2 cellular contexts compared by ENCODE assay signal in genomic region chr17:34099859-34100258, GRCh38.
A peak's percentile ranks its signal among the peaks of the same experiment; 100 is the strongest.
TF ChIP-seq lines count a peak whose summit lies in the region.

No MANE protein-coding gene starts in this region.

TF ChIP-seq in GM23338, 12 proteins besides CTCF, POLR2A, EP300 and RAD21 (continued from another document):
- TF ChIP-seq, protein P1, sequence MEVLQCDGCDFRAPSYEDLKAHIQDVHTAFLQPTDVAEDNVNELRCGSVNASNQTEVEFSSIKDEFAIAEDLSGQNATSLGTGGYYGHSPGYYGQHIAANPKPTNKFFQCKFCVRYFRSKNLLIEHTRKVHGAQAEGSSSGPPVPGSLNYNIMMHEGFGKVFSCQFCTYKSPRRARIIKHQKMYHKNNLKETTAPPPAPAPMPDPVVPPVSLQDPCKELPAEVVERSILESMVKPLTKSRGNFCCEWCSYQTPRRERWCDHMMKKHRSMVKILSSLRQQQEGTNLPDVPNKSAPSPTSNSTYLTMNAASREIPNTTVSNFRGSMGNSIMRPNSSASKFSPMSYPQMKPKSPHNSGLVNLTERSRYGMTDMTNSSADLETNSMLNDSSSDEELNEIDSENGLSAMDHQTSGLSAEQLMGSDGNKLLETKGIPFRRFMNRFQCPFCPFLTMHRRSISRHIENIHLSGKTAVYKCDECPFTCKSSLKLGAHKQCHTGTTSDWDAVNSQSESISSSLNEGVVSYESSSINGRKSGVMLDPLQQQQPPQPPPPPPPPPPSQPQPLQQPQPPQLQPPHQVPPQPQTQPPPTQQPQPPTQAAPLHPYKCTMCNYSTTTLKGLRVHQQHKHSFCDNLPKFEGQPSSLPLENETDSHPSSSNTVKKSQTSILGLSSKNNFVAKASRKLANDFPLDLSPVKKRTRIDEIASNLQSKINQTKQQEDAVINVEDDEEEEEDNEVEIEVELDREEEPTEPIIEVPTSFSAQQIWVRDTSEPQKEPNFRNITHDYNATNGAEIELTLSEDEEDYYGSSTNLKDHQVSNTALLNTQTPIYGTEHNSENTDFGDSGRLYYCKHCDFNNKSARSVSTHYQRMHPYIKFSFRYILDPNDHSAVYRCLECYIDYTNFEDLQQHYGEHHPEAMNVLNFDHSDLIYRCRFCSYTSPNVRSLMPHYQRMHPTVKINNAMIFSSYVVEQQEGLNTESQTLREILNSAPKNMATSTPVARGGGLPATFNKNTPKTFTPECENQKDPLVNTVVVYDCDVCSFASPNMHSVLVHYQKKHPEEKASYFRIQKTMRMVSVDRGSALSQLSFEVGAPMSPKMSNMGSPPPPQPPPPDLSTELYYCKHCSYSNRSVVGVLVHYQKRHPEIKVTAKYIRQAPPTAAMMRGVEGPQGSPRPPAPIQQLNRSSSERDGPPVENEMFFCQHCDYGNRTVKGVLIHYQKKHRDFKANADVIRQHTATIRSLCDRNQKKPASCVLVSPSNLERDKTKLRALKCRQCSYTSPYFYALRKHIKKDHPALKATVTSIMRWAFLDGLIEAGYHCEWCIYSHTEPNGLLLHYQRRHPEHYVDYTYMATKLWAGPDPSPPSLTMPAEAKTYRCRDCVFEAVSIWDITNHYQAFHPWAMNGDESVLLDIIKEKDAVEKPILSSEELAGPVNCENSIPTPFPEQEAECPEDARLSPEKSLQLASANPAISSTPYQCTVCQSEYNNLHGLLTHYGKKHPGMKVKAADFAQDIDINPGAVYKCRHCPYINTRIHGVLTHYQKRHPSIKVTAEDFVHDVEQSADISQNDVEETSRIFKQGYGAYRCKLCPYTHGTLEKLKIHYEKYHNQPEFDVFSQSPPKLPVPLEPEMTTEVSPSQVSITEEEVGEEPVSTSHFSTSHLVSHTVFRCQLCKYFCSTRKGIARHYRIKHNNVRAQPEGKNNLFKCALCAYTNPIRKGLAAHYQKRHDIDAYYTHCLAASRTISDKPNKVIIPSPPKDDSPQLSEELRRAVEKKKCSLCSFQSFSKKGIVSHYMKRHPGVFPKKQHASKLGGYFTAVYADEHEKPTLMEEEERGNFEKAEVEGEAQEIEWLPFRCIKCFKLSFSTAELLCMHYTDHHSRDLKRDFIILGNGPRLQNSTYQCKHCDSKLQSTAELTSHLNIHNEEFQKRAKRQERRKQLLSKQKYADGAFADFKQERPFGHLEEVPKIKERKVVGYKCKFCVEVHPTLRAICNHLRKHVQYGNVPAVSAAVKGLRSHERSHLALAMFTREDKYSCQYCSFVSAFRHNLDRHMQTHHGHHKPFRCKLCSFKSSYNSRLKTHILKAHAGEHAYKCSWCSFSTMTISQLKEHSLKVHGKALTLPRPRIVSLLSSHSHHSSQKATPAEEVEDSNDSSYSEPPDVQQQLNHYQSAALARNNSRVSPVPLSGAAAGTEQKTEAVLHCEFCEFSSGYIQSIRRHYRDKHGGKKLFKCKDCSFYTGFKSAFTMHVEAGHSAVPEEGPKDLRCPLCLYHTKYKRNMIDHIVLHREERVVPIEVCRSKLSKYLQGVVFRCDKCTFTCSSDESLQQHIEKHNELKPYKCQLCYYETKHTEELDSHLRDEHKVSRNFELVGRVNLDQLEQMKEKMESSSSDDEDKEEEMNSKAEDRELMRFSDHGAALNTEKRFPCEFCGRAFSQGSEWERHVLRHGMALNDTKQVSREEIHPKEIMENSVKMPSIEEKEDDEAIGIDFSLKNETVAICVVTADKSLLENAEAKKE (CRISPR knock-in tag; IDR thresholded peaks at IDR 0.05), result 0 out of 2 replicates have a peak, but pooled peaks have one; percentile 26
- TF ChIP-seq, protein P2, sequence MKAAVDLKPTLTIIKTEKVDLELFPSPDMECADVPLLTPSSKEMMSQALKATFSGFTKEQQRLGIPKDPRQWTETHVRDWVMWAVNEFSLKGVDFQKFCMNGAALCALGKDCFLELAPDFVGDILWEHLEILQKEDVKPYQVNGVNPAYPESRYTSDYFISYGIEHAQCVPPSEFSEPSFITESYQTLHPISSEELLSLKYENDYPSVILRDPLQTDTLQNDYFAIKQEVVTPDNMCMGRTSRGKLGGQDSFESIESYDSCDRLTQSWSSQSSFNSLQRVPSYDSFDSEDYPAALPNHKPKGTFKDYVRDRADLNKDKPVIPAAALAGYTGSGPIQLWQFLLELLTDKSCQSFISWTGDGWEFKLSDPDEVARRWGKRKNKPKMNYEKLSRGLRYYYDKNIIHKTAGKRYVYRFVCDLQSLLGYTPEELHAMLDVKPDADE (IDR thresholded peaks at IDR 0.05), result no peak
- no peak for TF ChIP-seq ZNF331 (CRISPR knock-in tag; IDR thresholded peaks at IDR 0.05; ENCODE audit: low read depth)

TF ChIP-seq in WTC11, 78 proteins besides CTCF, POLR2A, EP300 and RAD21 (continued from another document):
- TF ChIP-seq, protein P3, sequence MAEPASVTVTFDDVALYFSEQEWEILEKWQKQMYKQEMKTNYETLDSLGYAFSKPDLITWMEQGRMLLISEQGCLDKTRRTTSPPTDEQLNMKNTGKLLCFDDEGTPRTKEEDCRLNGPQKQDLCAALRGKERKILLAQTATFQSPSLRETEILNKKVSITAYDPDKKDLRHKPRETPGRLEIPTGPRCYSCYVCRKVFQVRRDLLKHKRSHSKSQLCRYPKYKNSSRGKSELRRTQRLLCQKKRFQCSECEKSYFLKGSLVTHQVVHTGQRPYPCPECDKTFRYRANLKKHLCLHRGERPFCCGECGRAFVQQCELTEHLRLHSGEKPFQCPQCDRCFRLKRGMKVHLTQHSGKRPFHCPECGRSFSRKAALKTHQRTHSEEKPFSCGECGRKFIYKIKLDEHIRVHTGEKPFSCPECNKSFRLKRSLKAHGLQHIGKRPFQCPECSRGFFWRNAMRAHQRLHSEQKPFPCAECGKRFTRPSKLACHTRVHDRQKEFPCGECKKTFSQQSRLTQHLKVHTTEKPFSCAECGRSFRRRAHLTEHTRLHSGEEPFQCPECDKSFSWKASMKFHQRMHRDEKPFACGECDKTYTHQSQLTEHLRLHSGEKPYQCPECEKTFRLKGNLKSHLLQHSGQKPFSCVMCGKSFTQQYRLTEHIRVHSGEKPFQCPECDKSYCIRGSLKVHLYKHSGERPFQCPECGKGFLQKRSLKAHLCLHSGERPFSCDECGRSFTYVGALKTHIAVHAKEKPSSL (CRISPR knock-in tag; conservative IDR thresholded peaks at IDR 0.05), result no peak
